In the genomic region with DNA sequence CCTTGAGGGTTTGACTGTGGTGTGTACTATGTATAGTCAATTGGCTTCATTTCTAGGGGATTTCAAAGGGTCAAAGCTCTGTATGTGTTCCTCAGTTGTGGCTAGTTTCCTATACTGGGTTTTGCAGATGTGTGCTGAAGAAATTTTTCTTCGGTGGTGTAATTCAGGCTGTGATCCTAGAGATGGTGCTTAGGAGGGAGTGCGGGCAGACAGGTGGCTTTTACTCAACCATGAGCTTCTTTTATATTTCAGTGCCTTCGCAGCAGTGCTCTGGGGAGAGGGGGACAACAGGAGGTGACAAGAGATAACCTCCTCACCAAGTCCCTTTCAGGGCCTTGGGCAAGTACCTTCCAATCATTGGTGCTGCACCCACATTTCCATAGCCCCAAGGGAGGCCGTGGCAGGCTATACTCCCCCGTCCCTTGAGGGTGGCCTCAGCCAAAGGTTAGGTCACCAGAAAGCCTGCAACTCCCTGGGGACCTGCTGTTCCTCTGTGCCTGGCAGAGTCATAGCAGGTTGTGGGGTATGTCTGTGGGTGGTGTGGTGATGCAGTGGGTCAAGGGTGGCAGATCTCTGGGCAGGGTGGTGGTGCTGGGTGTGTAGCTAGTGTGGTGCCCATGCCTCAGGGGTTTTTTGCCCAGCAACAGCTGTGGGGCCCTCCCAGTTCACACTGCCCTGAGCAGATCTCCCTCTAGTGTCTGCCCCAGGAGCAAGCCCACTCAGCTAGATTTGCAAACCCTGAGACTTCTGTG, we compare ENCODE assay signal across 11 cellular contexts. TPM values are rescaled to one million over a fixed set of nuclear protein-coding genes. Genes with fewer than 3 reads are reported as not detected.
DNase-seq lines count a peak whose midpoint lies in the region; ATAC-seq, FAIRE-seq and TF ChIP-seq lines count a peak whose summit lies in the region.
"Had no signal": no experiment of that assay in that cellular context is flagged by ENCODE, and none has a peak within 500 bp of the region (broad histone marks: within the 10 kb centered on the region; RNA-seq: fewer than 3 reads in every experiment).

No MANE protein-coding gene starts in this region.

- FAIRE-seq in pancreas (lab: Jason Lieb, UNC), result no peak
- FAIRE-seq: G401.6 had no signal

- H3K4me3 ChIP-seq in upper lobe of right lung (no peak overlapping the region), pancreas (no peak overlapping the region), aorta (ENCODE audit: low read length in 2 of 2) (no peak overlapping the region)

- TF ChIP-seq CTCF in upper lobe of right lung (IDR thresholded peaks at IDR 0.05) (no peak), pancreas (IDR thresholded peaks at IDR 0.05) (no peak)

- ATAC-seq in GM19023 (IDR thresholded peaks at IDR 0.05; ENCODE audit: unreplicated experiment) (peak; percentile 65), HG02571 (IDR thresholded peaks at IDR 0.05; ENCODE audit: unreplicated experiment) (peak; percentile 68), HG03521 (IDR thresholded peaks at IDR 0.05; ENCODE audit: unreplicated experiment) (peak; percentile 41), upper lobe of right lung (peak; percentile 32), pancreas (no peak), aorta (ENCODE audit: low FRiP score) (no peak)

- H3K27ac ChIP-seq in upper lobe of right lung, result no peak overlapping the region
- H3K27ac ChIP-seq in pancreas, result no peak overlapping the region
- H3K27ac ChIP-seq in aorta (ENCODE audit: low read depth in 1 of 2, low read length in 2 of 2), result no peak overlapping the region
- H3K27ac ChIP-seq: neutrophil had no signal

- H3K9me3 ChIP-seq in upper lobe of right lung (no peaks in the 10 kb centered on the region), pancreas (no peaks in the 10 kb centered on the region), aorta (ENCODE audit: control insufficient read depth, low read length) (no peaks in the 10 kb centered on the region)
- H3K9me3 ChIP-seq: neutrophil had no signal

- WGBS in pancreas, 2 donors, result 71 to 86% methylated on average over 5 of the region's 5 CpGs
- WGBS in aorta, 2 donors, result 78 to 85% methylated on average over 5 of the region's 5 CpGs

- DNase-seq in upper lobe of right lung (no peak), NCI-H2081 treated with DMSO at 0.1 percent for 48 hours (lab: John Stamatoyannopoulos, UW) (no peak), pancreas (no peak), aorta (no peak)
- DNase-seq: NCI-H526 treated with DMSO at 0.1 percent for 48 hours, T-helper 9 cell had no signal

- intact Hi-C loops in upper lobe of right lung (cut with DNase I) (no loop called here), pancreas (cut with DNase I) (no loop called here), aorta (cut with DNase I) (no loop called here)

- H3K36me3 ChIP-seq in upper lobe of right lung, result no peaks in the 10 kb centered on the region
- H3K36me3 ChIP-seq in pancreas, result no peaks in the 10 kb centered on the region
- H3K36me3 ChIP-seq in aorta (ENCODE audit: control insufficient read depth in 1 of 2, insufficient read depth in 2 of 2, low read length in 1 of 2), result no peaks in the 10 kb centered on the region
- H3K36me3 ChIP-seq: neutrophil had no signal

- peaks cover under 1% of the 10 kb centered on the region for H3K27me3 ChIP-seq in upper lobe of right lung
- H3K27me3 ChIP-seq in pancreas, result no peaks in the 10 kb centered on the region
- no peaks in the 10 kb centered on the region for H3K27me3 ChIP-seq in aorta (ENCODE audit: control insufficient read depth in 1 of 2, insufficient read depth in 2 of 2, low read length in 1 of 2)

- H3K4me1 ChIP-seq in upper lobe of right lung (no peaks in the 10 kb centered on the region), pancreas (no peaks in the 10 kb centered on the region), aorta (ENCODE audit: control insufficient read depth in 1 of 2, insufficient read depth in 2 of 2, low read length in 2 of 2) (no peaks in the 10 kb centered on the region)

RNA-seq across cellular contexts. Expression of a gene that starts 37.0 kb away (rescaled TPM):
- total RNA-seq in upper lobe of right lung (31.8 TPM), pancreas (10 to 100 TPM in 5 of 6 donors, 1 to 10 TPM in 1; 9.1 to 22.5 (median 16.1) TPM), aorta (10 to 100 TPM; 24.3 to 26.9 TPM)
- polyA plus RNA-seq in pancreas (10 to 100 TPM in 1 of 2 donors, 1 to 10 TPM in 1; 3.0 to 12.1 TPM), aorta (10 to 100 TPM in 1 of 2 donors, 1 to 10 TPM in 1; 8.8 to 14.6 TPM)

Comparison
In these comparisons a context has a peak if more than half of its experiments do, and no peak if none do; other contexts are left out.
1. ATAC-seq: peak in GM19023 (single experiment), HG02571 (single experiment), HG03521 (single experiment) and upper lobe of right lung (single experiment); none in pancreas (0 of 4) and aorta (single experiment).